In genomic region chr5:138610468-138611294, GRCh38 we compare ENCODE assay signal across 8 cellular contexts. TPM values are rescaled to one million over a fixed set of nuclear protein-coding genes. Genes with fewer than 3 reads are reported as not detected.
A peak's percentile ranks its signal among the peaks of the same experiment; 100 is the strongest.
DNase-seq lines count a peak whose midpoint lies in the region; ATAC-seq lines count a peak whose summit lies in the region.

No MANE protein-coding gene starts in this region.

- H3K4me1 ChIP-seq in endocrine pancreas (ENCODE audit: control insufficient read depth, insufficient read depth, low read length), result no peaks in the 10 kb centered on the region
- peaks cover 9% of the 10 kb centered on the region for H3K4me1 ChIP-seq in effector memory CD4-positive, alpha-beta T cell (ENCODE audit: control insufficient read depth, insufficient read depth, low read length, poor library complexity, severe bottlenecking)

- H3K36me3 ChIP-seq in endocrine pancreas (ENCODE audit: control insufficient read depth, insufficient read depth, low read length), result no peaks in the 10 kb centered on the region
- H3K36me3 ChIP-seq in effector memory CD4-positive, alpha-beta T cell (ENCODE audit: control insufficient read depth, insufficient read depth, low read length), result no peaks in the 10 kb centered on the region

- ATAC-seq in Right ventricle myocardium inferior (peak; percentile 47), HG03378 (IDR thresholded peaks at IDR 0.05; ENCODE audit: unreplicated experiment) (no peak)

- intact Hi-C loops in Right ventricle myocardium inferior (cut with DNase I), result no loop called here
- intact Hi-C loops in cardiac septum (cut with DNase I), result no loop called here

- no peaks in the 10 kb centered on the region for H3K27me3 ChIP-seq in endocrine pancreas (ENCODE audit: control insufficient read depth, insufficient read depth, low read length)
- peaks cover 3% of the 10 kb centered on the region for H3K27me3 ChIP-seq in effector memory CD4-positive, alpha-beta T cell (replicated peaks; ENCODE audit: control insufficient read depth, insufficient read depth, low read length, poor library complexity, severe bottlenecking)

- DNase-seq in Right ventricle myocardium inferior (ENCODE audit: missing footprints) (no peak), cardiac septum (ENCODE audit: low spot score) (no peak), midbrain (lab: John Stamatoyannopoulos, UW) (peak; percentile 43), NCI-H1105 treated with DMSO at 0.1 percent for 48 hours (lab: John Stamatoyannopoulos, UW) (no peak), germinal center (ENCODE audit: low spot score) (no peak)
- DNase-seq in effector memory CD4-positive, alpha-beta T cell, result no peak

- no peaks in the 10 kb centered on the region for H3K9me3 ChIP-seq in endocrine pancreas (ENCODE audit: control insufficient read depth, low read length)
- H3K9me3 ChIP-seq in effector memory CD4-positive, alpha-beta T cell (ENCODE audit: control insufficient read depth, low read length), result no peaks in the 10 kb centered on the region

- H3K9ac ChIP-seq in endocrine pancreas (ENCODE audit: control insufficient read depth, insufficient read depth, low read length), result peak overlapping the region; percentile 76

- H3K27ac ChIP-seq in effector memory CD4-positive, alpha-beta T cell (ENCODE audit: insufficient read depth, low read length, poor library complexity, severe bottlenecking), result no peak overlapping the region

- H3K4me3 ChIP-seq in endocrine pancreas (ENCODE audit: control insufficient read depth, insufficient read depth, low read length), result peak overlapping the region; percentile 79
- no peak overlapping the region for H3K4me3 ChIP-seq in effector memory CD4-positive, alpha-beta T cell (ENCODE audit: insufficient read depth, low read depth, low read length, poor library complexity, severe bottlenecking)

RNA-seq across cellular contexts. Expression of gene HSPA9, which starts 35.5 kb away (rescaled TPM):
- total RNA-seq in Right ventricle myocardium inferior (308 TPM), cardiac septum (274 TPM)
